In the genomic region with DNA sequence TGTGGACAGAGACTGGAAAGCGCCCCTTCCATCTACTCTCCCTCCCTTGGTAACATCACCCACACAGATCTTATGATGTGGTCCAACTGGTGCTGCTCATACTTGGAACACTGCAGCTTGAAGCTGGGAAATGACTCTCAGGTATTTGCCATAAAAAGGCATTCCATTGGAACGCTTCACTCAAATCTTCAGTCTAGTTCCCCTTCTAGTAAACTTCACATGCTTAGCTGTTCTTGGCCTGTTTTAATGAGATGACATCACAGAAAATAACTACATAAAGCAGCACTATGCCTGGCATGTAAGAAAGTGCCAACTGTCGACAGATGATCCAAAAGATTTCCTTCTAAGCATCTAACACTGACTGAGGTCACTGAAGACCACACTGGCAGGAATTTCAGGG, we compare ENCODE assay signal across 26 cellular contexts. TPM values are rescaled to one million over a fixed set of nuclear protein-coding genes. Genes with fewer than 3 reads are reported as not detected.
A peak's percentile ranks its signal among the peaks of the same experiment; 100 is the strongest.
DNase-seq lines count a peak whose midpoint lies in the region; ATAC-seq, FAIRE-seq and TF ChIP-seq lines count a peak whose summit lies in the region.
"Had no signal": no experiment of that assay in that cellular context is flagged by ENCODE, and none has a peak within 500 bp of the region (broad histone marks: within the 10 kb centered on the region; RNA-seq: fewer than 3 reads in every experiment).

No MANE protein-coding gene starts in this region.

- peak overlapping the region; percentile 72 for H3K4me3 Mint-ChIP-seq in endothelial cell (ENCODE audit: unreplicated experiment)
- H3K4me3 Mint-ChIP-seq: activated naive CD8-positive, alpha-beta T cell; activated T-helper 17 cell treated with anti-CD3 and anti-CD28 coated beads, Interleukin-2, amount 50 U/mL, for 72 hours; natural killer cell had no signal

- H4K20me1 ChIP-seq in BLaER1 (peaks cover 11% of the 10 kb centered on the region; the same call in 1 of the 2 replicates), osteoblast (ENCODE audit: insufficient read depth, low read length) (peaks cover 7% of the 10 kb centered on the region)

- TF ChIP-seq CTCF in endothelial cell (IDR thresholded peaks at IDR 0.05; ENCODE audit: unreplicated experiment) (no peak), osteoblast (IDR thresholded peaks at IDR 0.05; ENCODE audit: extremely low read depth, low read depth, low read length) (no peak)

- H3K27ac ChIP-seq in BLaER1 (no peak overlapping the region), osteoblast (ENCODE audit: low read depth, low read length) (peak overlapping the region; percentile 39)
- H3K27ac ChIP-seq: parathyroid adenoma, RWPE1, WERI-Rb-1 had no signal

- H3K36me3 ChIP-seq in BLaER1 (peaks cover 97% of the 10 kb centered on the region), osteoblast (ENCODE audit: insufficient read depth, low read length) (peaks cover 43% of the 10 kb centered on the region)

- H3K4me1 Mint-ChIP-seq in endothelial cell (ENCODE audit: unreplicated experiment): no peaks in the 10 kb centered on the region
- H3K4me1 Mint-ChIP-seq: activated T-helper 17 cell treated with anti-CD3 and anti-CD28 coated beads, Interleukin-2, amount 50 U/mL, for 72 hours had no signal

- no peak for ATAC-seq in GM19455 (IDR thresholded peaks at IDR 0.05; ENCODE audit: unreplicated experiment)
- no peak for ATAC-seq in HG03025 (IDR thresholded peaks at IDR 0.05; ENCODE audit: low FRiP score, unreplicated experiment)
- ATAC-seq: activated T-helper 17 cell treated with anti-CD3 and anti-CD28 coated beads, Interleukin-2, amount 50 U/mL, for 72 hours; left lobe of liver; natural killer cell; sciatic nerve; SK-N-SH treated with all-trans-retinoic acid at 6 μM for 48 hours had no signal

- H3K27me3 Mint-ChIP-seq in endothelial cell (ENCODE audit: unreplicated experiment): peaks cover 15% of the 10 kb centered on the region
- H3K27me3 Mint-ChIP-seq: activated naive CD8-positive, alpha-beta T cell; activated T-helper 17 cell treated with anti-CD3 and anti-CD28 coated beads, Interleukin-2, amount 50 U/mL, for 72 hours; IgD-negative memory B cell had no signal

- H3K4me2 ChIP-seq in BLaER1: no peak overlapping the region
- H3K4me2 ChIP-seq in osteoblast (ENCODE audit: insufficient read depth, low read length): no peak overlapping the region

- H3K9ac ChIP-seq in BLaER1: no peak overlapping the region
- H3K9ac ChIP-seq: parathyroid adenoma had no signal

- no peaks in the 10 kb centered on the region for H3K4me1 ChIP-seq in BLaER1
- H3K4me1 ChIP-seq in osteoblast (ENCODE audit: insufficient read depth, low read length): no peaks in the 10 kb centered on the region

- no peak overlapping the region for H2AFZ ChIP-seq in osteoblast (ENCODE audit: low read length)
- H2AFZ ChIP-seq: parathyroid adenoma had no signal

- H3K9me3 Mint-ChIP-seq in endothelial cell (ENCODE audit: unreplicated experiment): peaks cover 48% of the 10 kb centered on the region

- peaks cover 4% of the 10 kb centered on the region; the same call in 1 of the 2 replicates for H3K27me3 ChIP-seq in BLaER1
- no peaks in the 10 kb centered on the region for H3K27me3 ChIP-seq in osteoblast (ENCODE audit: insufficient read depth, low read length)

- H3K79me2 ChIP-seq in osteoblast (ENCODE audit: insufficient read depth, low read length): peaks cover 62% of the 10 kb centered on the region

- H3K36me3 Mint-ChIP-seq in endothelial cell (ENCODE audit: low read depth, unreplicated experiment): peaks cover 83% of the 10 kb centered on the region

- H3K9me3 ChIP-seq in BLaER1 (peaks cover 100% of the 10 kb centered on the region), osteoblast (ENCODE audit: low read depth, low read length) (peaks cover 40% of the 10 kb centered on the region)

- no peak for FAIRE-seq in HTR-8/SVneo (lab: Jason Lieb, UNC)
- FAIRE-seq: GM12891 had no signal

- DNase-seq in M059J (ENCODE audit: low read depth): peak; percentile 51
- DNase-seq in endothelial cell (ENCODE audit: low spot score): no peak
- no peak for DNase-seq in osteoblast (ENCODE audit: insufficient read length, low spot score, missing footprints)
- no peak for DNase-seq in NCI-H345 treated with DMSO at 0.1 percent for 48 hours (lab: John Stamatoyannopoulos, UW; ENCODE audit: unreplicated experiment)
- no peak for DNase-seq in HTR-8/SVneo (ENCODE audit: insufficient read length, low spot score)
- DNase-seq: activated CD4-positive, alpha-beta T cell treated with anti-CD3 and anti-CD28 coated beads, Interleukin-2, amount 50 U/mL, for 4 hours; activated CD8-positive, alpha-beta memory T cell treated with anti-CD3 and anti-CD28 coated beads, Interleukin-2, amount 50 U/mL, for 4 hours; MM.1S; natural killer cell; NCI-H1436; NCI-H524 treated with DMSO at 0.1 percent for 48 hours; substantia nigra had no signal

- H3K27ac Mint-ChIP-seq in endothelial cell (ENCODE audit: unreplicated experiment): no peak overlapping the region
- H3K27ac Mint-ChIP-seq: activated naive CD8-positive, alpha-beta T cell; activated T-helper 17 cell treated with anti-CD3 and anti-CD28 coated beads, Interleukin-2, amount 50 U/mL, for 72 hours; IgD-negative memory B cell; natural killer cell had no signal

- peak overlapping the region; percentile 57; the same call in 1 of the 2 replicates for H3K4me3 ChIP-seq in BLaER1
- H3K4me3 ChIP-seq in osteoblast (ENCODE audit: insufficient read depth, low read length): no peak overlapping the region

RNA-seq across cellular contexts. Expression of a gene that starts 9.3 kb away (rescaled TPM):
- 37.4 and 48.8 TPM in 2 replicates for total RNA-seq in M059J (2014; rRNA removed; shearing (Covaris generic))
- 43.7 TPM for total RNA-seq in endothelial cell (ENCODE audit: unreplicated experiment)
- 55.7 and 65.1 TPM in 2 replicates for total RNA-seq in osteoblast

RNA-seq across cellular contexts. Expression of a gene that starts 12.6 kb away (rescaled TPM):
- total RNA-seq in M059J (2014; rRNA removed; shearing (Covaris generic)): 7.5 and 10.6 TPM in 2 replicates
- total RNA-seq in endothelial cell (ENCODE audit: unreplicated experiment) (2.6 TPM), osteoblast (3.8 and 6.5 TPM in 2 replicates)

RNA-seq across cellular contexts. Expression of a gene that starts 12.7 kb away (rescaled TPM):
- 16.5 and 22.7 TPM in 2 replicates for total RNA-seq in M059J (2014; rRNA removed; shearing (Covaris generic))
- total RNA-seq in endothelial cell (ENCODE audit: unreplicated experiment) (27.0 TPM), osteoblast (21.8 and 26.1 TPM in 2 replicates)

RNA-seq across cellular contexts. Expression of a gene that starts 36.2 kb away (rescaled TPM):
- 0.39 TPM in 1 of 2 replicates, not detected in the other for total RNA-seq in M059J (2014; rRNA removed; shearing (Covaris generic))
- total RNA-seq in endothelial cell (ENCODE audit: unreplicated experiment) (not detected), osteoblast (under 0.01 TPM in 1 of 2 replicates, not detected in the other)
- total RNA-seq: chondrocyte had no signal

RNA-seq across cellular contexts. Expression of a gene that starts 57.6 kb away (rescaled TPM):
- 10.0 and 17.4 TPM in 2 replicates for total RNA-seq in M059J (2014; rRNA removed; shearing (Covaris generic))
- total RNA-seq in endothelial cell (ENCODE audit: unreplicated experiment) (13.4 TPM), osteoblast (11.5 and 11.6 TPM in 2 replicates)
